In genomic region chr6:102026649-102027048, GRCh38 we compare ENCODE assay signal across 1 cellular context.
TF ChIP-seq lines count a peak whose summit lies in the region.

No MANE protein-coding gene starts in this region.

TF ChIP-seq in HCT116, 20 proteins besides CTCF, POLR2A, EP300 and RAD21 (continued from another document):
- TF ChIP-seq ATF3 (IDR thresholded peaks at IDR 0.05) (no peak), EZH2phosphoT487 (IDR thresholded peaks at IDR 0.05; ENCODE audit: borderline replicate concordance) (no peak), MAX (IDR thresholded peaks at IDR 0.05) (no peak), ZBTB33 (IDR thresholded peaks at IDR 0.05; ENCODE audit: extremely low read depth, insufficient replicate concordance, low read length) (no peak), YY1 (IDR thresholded peaks at IDR 0.05; ENCODE audit: extremely low read depth, insufficient replicate concordance, low read depth, low read length) (no peak), ELF1 (IDR thresholded peaks at IDR 0.05; ENCODE audit: borderline replicate concordance, low read depth) (no peak), TCF7L2 (IDR thresholded peaks at IDR 0.05; ENCODE audit: borderline replicate concordance, extremely low read depth, insufficient read depth, insufficient read length) (no peak), SP1 (IDR thresholded peaks at IDR 0.05; ENCODE audit: low read depth) (no peak), POLR2AphosphoS5 (IDR thresholded peaks at IDR 0.05; ENCODE audit: low read depth, low read length) (no peak), SIN3A (IDR thresholded peaks at IDR 0.05; ENCODE audit: low read depth) (no peak), SRF (IDR thresholded peaks at IDR 0.05; ENCODE audit: low read depth) (no peak)
